Comparison of ENCODE assay signal across 26 cellular contexts in genomic region chr16:71671165-71671564, GRCh38. TPM values are rescaled to one million over a fixed set of nuclear protein-coding genes. Genes with fewer than 3 reads are reported as not detected.
"Had no signal": no experiment of that assay in that cellular context is flagged by ENCODE, and none has a peak within 500 bp of the region (broad histone marks: within the 10 kb centered on the region; RNA-seq: fewer than 3 reads in every experiment).

No MANE protein-coding gene starts in this region.

- H3K9me3 ChIP-seq: esophagus squamous epithelium, gastrocnemius medialis, heart right ventricle, left lung, lower lobe of right lung had no signal

- H3K27me3 ChIP-seq: esophagus squamous epithelium, gastrocnemius medialis, heart right ventricle, left lung had no signal

- H3K4me1 ChIP-seq: esophagus squamous epithelium, gastrocnemius medialis, heart right ventricle, left lung, lower lobe of right lung had no signal

- H3K27me3 Mint-ChIP-seq: dendritic cell treated with granulocyte-macrophage colony-stimulating factor and Interleukin-4, amounts not matched to agents 40 ng/mL and 50 ng/mL, for 4 days; effector memory CD8-positive, alpha-beta T cell; naive thymus-derived CD4-positive, alpha-beta T cell had no signal

- H3K9me3 Mint-ChIP-seq: dendritic cell treated with granulocyte-macrophage colony-stimulating factor and Interleukin-4, amounts not matched to agents 40 ng/mL and 50 ng/mL, for 4 days; effector memory CD8-positive, alpha-beta T cell; endodermal cell; immature natural killer cell; naive thymus-derived CD4-positive, alpha-beta T cell had no signal

- DNase-seq: effector CD8-positive, alpha-beta T cell; effector memory CD8-positive, alpha-beta T cell; endodermal cell; erythroblast; esophagus squamous epithelium; foreskin fibroblast; foreskin melanocyte; gastrocnemius medialis; glutamatergic neuron; head of caudate nucleus; heart right ventricle; hypothalamus; immature natural killer cell; islet precursor cell; left cardiac atrium; left lung; left ventricle myocardium superior; lower lobe of right lung; mesenchymal stem cell; midbrain; naive thymus-derived CD4-positive, alpha-beta T cell had no signal

- H3K27ac Mint-ChIP-seq: dendritic cell treated with granulocyte-macrophage colony-stimulating factor and Interleukin-4, amounts not matched to agents 40 ng/mL and 50 ng/mL, for 4 days; effector memory CD8-positive, alpha-beta T cell; endodermal cell; immature natural killer cell; naive thymus-derived CD4-positive, alpha-beta T cell had no signal

- H3K4me1 Mint-ChIP-seq: immature natural killer cell had no signal

- H3K4me3 Mint-ChIP-seq: dendritic cell treated with granulocyte-macrophage colony-stimulating factor and Interleukin-4, amounts not matched to agents 40 ng/mL and 50 ng/mL, for 4 days; effector memory CD8-positive, alpha-beta T cell; endodermal cell; immature natural killer cell; naive thymus-derived CD4-positive, alpha-beta T cell had no signal

- H3K4me3 ChIP-seq: coronary artery, esophagus squamous epithelium, gastrocnemius medialis, heart right ventricle, left lung, lower lobe of right lung had no signal

- H3K27ac ChIP-seq: coronary artery, epithelial cell of prostate, esophagus squamous epithelium, gastrocnemius medialis, heart right ventricle, left lung, lower lobe of right lung had no signal

RNA-seq across cellular contexts. Expression of gene MARVELD3, which starts 45.2 kb away (rescaled TPM):
- total RNA-seq: heart right ventricle; left cardiac atrium; left ventricle myocardium superior; lung microvascular endothelial cell; mononuclear cell; naive thymus-derived CD4-positive, alpha-beta T cell had no signal
- polyA plus RNA-seq: immature natural killer cell; naive thymus-derived CD4-positive, alpha-beta T cell had no signal
